Comparison of ENCODE assay signal across 1 cellular context in the genomic region with DNA sequence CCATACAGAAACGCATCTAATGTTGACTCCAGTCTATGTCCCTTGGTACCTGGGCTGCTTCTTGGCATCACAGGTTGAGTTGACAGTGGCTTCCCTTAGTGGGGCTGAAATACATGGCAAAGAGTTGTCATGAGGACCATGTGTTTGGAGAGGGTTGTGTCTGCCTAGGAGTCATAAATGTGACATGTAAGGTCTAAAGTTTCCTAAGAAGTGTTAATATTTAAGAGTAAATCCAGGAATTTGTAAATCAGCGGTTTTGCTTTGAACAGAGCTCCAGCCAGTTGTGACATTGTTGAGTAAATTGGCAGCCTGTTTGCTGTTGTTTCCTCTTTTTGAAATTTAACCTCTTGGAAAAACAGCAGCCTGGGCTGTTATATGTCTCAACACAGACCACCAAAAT.
TF ChIP-seq lines count a peak whose summit lies in the region.

No MANE protein-coding gene starts in this region.

TF ChIP-seq in IMR-90, 13 proteins besides CTCF, POLR2A, EP300 and RAD21:
- TF ChIP-seq FOS (IDR thresholded peaks at IDR 0.05; ENCODE audit: low read depth, low read length) (no peak), RFX5 (IDR thresholded peaks at IDR 0.05; ENCODE audit: low read depth, low read length) (no peak), BHLHE40 (IDR thresholded peaks at IDR 0.05; ENCODE audit: low read depth, low read length) (no peak)
- TF ChIP-seq, protein P1, sequence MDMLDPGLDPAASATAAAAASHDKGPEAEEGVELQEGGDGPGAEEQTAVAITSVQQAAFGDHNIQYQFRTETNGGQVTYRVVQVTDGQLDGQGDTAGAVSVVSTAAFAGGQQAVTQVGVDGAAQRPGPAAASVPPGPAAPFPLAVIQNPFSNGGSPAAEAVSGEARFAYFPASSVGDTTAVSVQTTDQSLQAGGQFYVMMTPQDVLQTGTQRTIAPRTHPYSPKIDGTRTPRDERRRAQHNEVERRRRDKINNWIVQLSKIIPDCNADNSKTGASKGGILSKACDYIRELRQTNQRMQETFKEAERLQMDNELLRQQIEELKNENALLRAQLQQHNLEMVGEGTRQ (IDR thresholded peaks at IDR 0.05; ENCODE audit: low read depth, low read length) = no peak
- TF ChIP-seq, protein P2, sequence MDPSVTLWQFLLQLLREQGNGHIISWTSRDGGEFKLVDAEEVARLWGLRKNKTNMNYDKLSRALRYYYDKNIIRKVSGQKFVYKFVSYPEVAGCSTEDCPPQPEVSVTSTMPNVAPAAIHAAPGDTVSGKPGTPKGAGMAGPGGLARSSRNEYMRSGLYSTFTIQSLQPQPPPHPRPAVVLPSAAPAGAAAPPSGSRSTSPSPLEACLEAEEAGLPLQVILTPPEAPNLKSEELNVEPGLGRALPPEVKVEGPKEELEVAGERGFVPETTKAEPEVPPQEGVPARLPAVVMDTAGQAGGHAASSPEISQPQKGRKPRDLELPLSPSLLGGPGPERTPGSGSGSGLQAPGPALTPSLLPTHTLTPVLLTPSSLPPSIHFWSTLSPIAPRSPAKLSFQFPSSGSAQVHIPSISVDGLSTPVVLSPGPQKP (IDR thresholded peaks at IDR 0.05; ENCODE audit: borderline replicate concordance, low read depth, low read length) = no peak
